16 cellular contexts compared by ENCODE assay signal in genomic region chr19:5335101-5335500, GRCh38.
"Had no signal": no experiment of that assay in that cellular context is flagged by ENCODE, and none has a peak within 500 bp of the region (broad histone marks: within the 10 kb centered on the region; RNA-seq: fewer than 3 reads in every experiment).

No MANE protein-coding gene starts in this region.

- H3K27ac ChIP-seq: adrenal gland, esophagus squamous epithelium, pancreas, sigmoid colon, spleen, stomach, thoracic aorta had no signal

- H3K4me3 ChIP-seq: adrenal gland, esophagus squamous epithelium, pancreas, sigmoid colon, spleen, stomach, thoracic aorta had no signal

- DNase-seq: activated CD4-positive, alpha-beta T cell treated with anti-CD3 and anti-CD28 coated beads, Interleukin-2, amount 50 U/mL, for 1 hour; activated naive CD4-positive, alpha-beta T cell treated with anti-CD3 and anti-CD28 coated beads, Interleukin-2, amount 10 ng/mL, durations not matched to agents 7 days and 5 days; adrenal gland; central memory CD4-positive, alpha-beta T cell; cortex of kidney; effector CD8-positive, alpha-beta T cell; esophagus squamous epithelium; mesenchymal stem cell; naive thymus-derived CD8-positive, alpha-beta T cell; pancreas; sigmoid colon; spleen; stomach had no signal

- H3K36me3 Mint-ChIP-seq: activated naive CD4-positive, alpha-beta T cell treated with anti-CD3 and anti-CD28 coated beads, Interleukin-2, amount 10 ng/mL, durations not matched to agents 7 days and 5 days had no signal

- H3K4me3 Mint-ChIP-seq: activated naive CD4-positive, alpha-beta T cell treated with anti-CD3 and anti-CD28 coated beads, Interleukin-2, amount 10 ng/mL, durations not matched to agents 7 days and 5 days; T-helper 2 cell treated with Interferon-gamma antibody and Interleukin-4, amounts not matched to agents 5 μg/mL and 100 μg/mL, for 36 hours had no signal

- H3K27ac Mint-ChIP-seq: activated naive CD4-positive, alpha-beta T cell treated with anti-CD3 and anti-CD28 coated beads, Interleukin-2, amount 10 ng/mL, durations not matched to agents 7 days and 5 days; activated T-helper 2 cell treated with anti-CD3 and anti-CD28 coated beads, Interferon-gamma antibody, Interleukin-2, Interleukin-4, amounts not matched to agents 10 μg/mL and 5 μg/mL and 100 μg/mL, durations not matched to agents 14 hours and 24 hours and 36 hours; T-helper 2 cell treated with Interferon-gamma antibody and Interleukin-4, amounts not matched to agents 5 μg/mL and 100 μg/mL, for 36 hours had no signal

- H3K27me3 ChIP-seq: pancreas had no signal

- ATAC-seq: naive thymus-derived CD8-positive, alpha-beta T cell; pancreas had no signal

- H3K9me3 Mint-ChIP-seq: activated naive CD4-positive, alpha-beta T cell treated with anti-CD3 and anti-CD28 coated beads, Interleukin-2, amount 10 ng/mL, durations not matched to agents 7 days and 5 days; activated T-helper 2 cell treated with anti-CD3 and anti-CD28 coated beads, Interferon-gamma antibody, Interleukin-2, Interleukin-4, amounts not matched to agents 10 μg/mL and 5 μg/mL and 100 μg/mL, durations not matched to agents 14 hours and 24 hours and 36 hours; naive thymus-derived CD8-positive, alpha-beta T cell; T-helper 2 cell treated with Interferon-gamma antibody and Interleukin-4, amounts not matched to agents 5 μg/mL and 100 μg/mL, for 36 hours had no signal

- H3K36me3 ChIP-seq: adrenal gland, esophagus squamous epithelium, pancreas, sigmoid colon, spleen, stomach, thoracic aorta had no signal

- H3K9me3 ChIP-seq: adrenal gland, esophagus squamous epithelium, pancreas, sigmoid colon, spleen, stomach, thoracic aorta had no signal
